Comparison of ENCODE assay signal across 8 cellular contexts in genomic region chr15:85044251-85044853, GRCh38.
DNase-seq lines count a peak whose midpoint lies in the region; ATAC-seq and TF ChIP-seq lines count a peak whose summit lies in the region.

No MANE protein-coding gene starts in this region.

- ATAC-seq in HG03103 (IDR thresholded peaks at IDR 0.05; ENCODE audit: low read depth, unreplicated experiment) (peak; percentile 53), GM21526 (IDR thresholded peaks at IDR 0.05; ENCODE audit: low FRiP score, unreplicated experiment) (no peak)

- dilution Hi-C loops in mammary epithelial cell (cut with HindIII; ENCODE audit: low sequenced_read_pairs): loop anchor here (5.0 kb wide), 1 partner anchor 92 kb away; no protein-coding TSS in a partner anchor

- no peaks in the 10 kb centered on the region for H4K20me1 ChIP-seq in mammary epithelial cell (ENCODE audit: insufficient read depth, low read length)

- no peaks in the 10 kb centered on the region for H3K27me3 ChIP-seq in mammary epithelial cell (ENCODE audit: insufficient read depth, low read length)
- no peaks in the 10 kb centered on the region for H3K27me3 ChIP-seq in kidney epithelial cell (ENCODE audit: control insufficient read depth, insufficient read depth, low read length)

- TF ChIP-seq CTCF in mammary epithelial cell (conservative IDR thresholded peaks at IDR 0.05 in 1 of 2, IDR thresholded peaks at IDR 0.05 in 1 of 2; ENCODE audit: extremely low read depth in 1 of 2, insufficient read depth in 1 of 2, low read depth in 1 of 2, low read length in 2 of 2) (peak; percentile 67 to 76), kidney epithelial cell (IDR thresholded peaks at IDR 0.05; ENCODE audit: insufficient read depth, low read length, poor library complexity, severe bottlenecking) (peak; percentile 65)

- intact Hi-C loops in mammary epithelial cell (cut with micrococcal nuclease): loop anchor here (1.0 to 10.0 kb wide), 4 partner anchors 63 to 456 kb away; partner anchors contain the start of gene PDE8A

- no peaks in the 10 kb centered on the region for H3K4me1 ChIP-seq in mammary epithelial cell (ENCODE audit: insufficient read depth, low read length)

- no peaks in the 10 kb centered on the region for H3K9me3 ChIP-seq in mammary epithelial cell (replicated peaks; ENCODE audit: insufficient read depth, low read length)

- peaks cover 16% of the 10 kb centered on the region for H3K79me2 ChIP-seq in mammary epithelial cell (ENCODE audit: insufficient read depth, low read length)

- CTCF ChIA-PET in mammary epithelial cell (lab: Charles Lee; ENCODE audit: low non-redundant PET): interaction anchor here (0.5 to 0.9 kb wide), 2 partner anchors 64 to 84 kb away, joined by 3 to 13 read pairs; no protein-coding TSS in a partner anchor

- H3K4me2 ChIP-seq in mammary epithelial cell (ENCODE audit: insufficient read depth, low read depth, low read length): no peak overlapping the region

- H3K9ac ChIP-seq in mammary epithelial cell (ENCODE audit: insufficient read depth, low read length): no peak overlapping the region

- H3K27ac ChIP-seq in mammary epithelial cell (ENCODE audit: insufficient read depth, low read depth, low read length): no peak overlapping the region

- BruUV-seq in mammary epithelial cell (replicated peaks; lab: Mats Ljungman, UMichigan): no TSS peak

- H2AFZ ChIP-seq in mammary epithelial cell (ENCODE audit: low read depth, low read length): no peak overlapping the region

- DNase-seq in NCI-H748 (lab: John Stamatoyannopoulos, UW; ENCODE audit: unreplicated experiment) (peak; percentile 17), NCI-H748 treated with DMSO at 0.1 percent for 48 hours (lab: John Stamatoyannopoulos, UW) (no peak), SKM-1 (lab: John Stamatoyannopoulos, UW; ENCODE audit: unreplicated experiment) (peak; percentile 29), mammary epithelial cell (peak; percentile 40), kidney epithelial cell (ENCODE audit: low read depth) (peak; percentile 23)
- peak; percentile 30 for DNase-seq in stimulated activated CD8-positive, alpha-beta memory T cell treated with anti-CD3 and anti-CD28 coated beads, Interleukin-12 subunit alpha, Interleukin-12 subunit beta, amount 100 ng/mL, for 1 hour (ENCODE audit: low read depth)

- WGBS in mammary epithelial cell (ENCODE audit: low coverage, missing lambda C conversion rate): 48% methylated on average over 3 of the region's 3 CpGs

- H3K4me3 ChIP-seq in mammary epithelial cell (replicated peaks in 1 of 3; ENCODE audit: insufficient read depth in 1 of 3, low read depth in 2 of 3, low read length in 3 of 3) (no peak overlapping the region), kidney epithelial cell (ENCODE audit: low read depth, low read length) (no peak overlapping the region)

- in situ Hi-C loops in mammary epithelial cell (cut with MboI; ENCODE audit: low sequenced_read_pairs in 2 of 2): loop anchor here (5.0 kb wide), 2 partner anchors 82 to 92 kb away; no protein-coding TSS in a partner anchor

- H3K36me3 ChIP-seq in mammary epithelial cell (ENCODE audit: insufficient read depth, low read length): no peaks in the 10 kb centered on the region
- H3K36me3 ChIP-seq in kidney epithelial cell (ENCODE audit: control insufficient read depth, insufficient read depth, low read length): no peaks in the 10 kb centered on the region
